Comparison of ENCODE assay signal across 18 cellular contexts in the genomic region with DNA sequence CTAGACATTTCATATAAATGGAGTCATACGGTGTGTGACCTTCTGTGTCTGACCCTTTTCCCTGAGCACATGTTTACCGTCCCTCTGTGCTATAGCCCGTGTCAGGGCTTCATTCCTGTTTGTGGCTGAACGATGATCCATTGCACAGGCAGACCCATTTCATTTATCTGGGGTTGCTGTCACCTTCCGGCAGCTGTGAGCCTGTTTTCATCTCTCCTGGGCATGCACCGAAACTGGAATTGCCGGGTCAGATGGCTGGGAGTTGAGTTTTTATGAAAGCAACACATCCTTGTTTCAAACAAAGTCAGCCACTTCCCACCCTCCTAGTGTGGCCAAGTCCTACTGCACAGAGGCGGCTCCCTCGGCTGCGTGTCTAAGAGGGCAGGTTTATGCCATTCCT. TPM values are rescaled to one million over a fixed set of nuclear protein-coding genes. Genes with fewer than 3 reads are reported as not detected.
DNase-seq lines count a peak whose midpoint lies in the region; ATAC-seq, FAIRE-seq and TF ChIP-seq lines count a peak whose summit lies in the region.
"Had no signal": no experiment of that assay in that cellular context is flagged by ENCODE, and none has a peak within 500 bp of the region (broad histone marks: within the 10 kb centered on the region; RNA-seq: fewer than 3 reads in every experiment).

No MANE protein-coding gene starts in this region.

- no peak overlapping the region for H2BK20ac ChIP-seq in H1 (ENCODE audit: low read length)

- H3K27me3 Mint-ChIP-seq in MCF 10A (ENCODE audit: insufficient read depth, unreplicated experiment), result no peaks in the 10 kb centered on the region
- H3K27me3 Mint-ChIP-seq in nephron progenitor cell (ENCODE audit: low read depth, poor library complexity), result peaks cover 6% of the 10 kb centered on the region

- H3K4me1 ChIP-seq in mammary epithelial cell (ENCODE audit: insufficient read depth, low read length) (peaks cover 53% of the 10 kb centered on the region), H1 (replicated peaks in 1 of 4; ENCODE audit: control insufficient read depth in 3 of 4, insufficient read depth in 4 of 4, low read length in 3 of 4) (peaks cover 0 to 12% (median 5%) of the 10 kb centered on the region in 4 experiments; a peak in 4 of 7 replicates)

- intact Hi-C loops in MCF 10A (cut with micrococcal nuclease), result no loop called here
- intact Hi-C loops in mammary epithelial cell (cut with micrococcal nuclease), result no loop called here

- ATAC-seq in GM19463 (IDR thresholded peaks at IDR 0.05; ENCODE audit: unreplicated experiment), result no peak
- no peak for ATAC-seq in GM19452 (IDR thresholded peaks at IDR 0.05; ENCODE audit: unreplicated experiment)
- ATAC-seq: HCT116 had no signal

- H3K4me2 ChIP-seq in mammary epithelial cell (ENCODE audit: insufficient read depth, low read depth, low read length), result no peak overlapping the region
- no peak overlapping the region for H3K4me2 ChIP-seq in H1 (ENCODE audit: insufficient read depth in 1 of 2, low read depth in 2 of 2, low read length in 2 of 2)

- TF ChIP-seq POLR2A in H1 (IDR thresholded peaks at IDR 0.05; ENCODE audit: control extremely low read depth in 1 of 2, low read depth in 2 of 2, low read length in 2 of 2) (no peak), H54 (IDR thresholded peaks at IDR 0.05; ENCODE audit: low read depth, low read length) (no peak)

- H3K4ac ChIP-seq in H1 (replicated peaks; ENCODE audit: insufficient read length, low read depth, low read length), result no peak overlapping the region

- no peak overlapping the region for H2BK120ac ChIP-seq in H1 (replicated peaks; ENCODE audit: low read depth, low read length)

- TF ChIP-seq RAD21 in H1 (IDR thresholded peaks at IDR 0.05 in 1 of 2, conservative IDR thresholded peaks at IDR 0.05 in 1 of 2; ENCODE audit: low read depth in 2 of 2, low read length in 2 of 2), result no peak

- H3K4me1 Mint-ChIP-seq in MCF 10A (ENCODE audit: insufficient read depth, unreplicated experiment) (peaks cover 28% of the 10 kb centered on the region), nephron progenitor cell (peaks cover 45% of the 10 kb centered on the region)

- no peak overlapping the region for H4K8ac ChIP-seq in H1 (ENCODE audit: extremely low read depth, insufficient read depth, low read length)

- no peak overlapping the region for H3K27ac Mint-ChIP-seq in MCF 10A (ENCODE audit: low read depth, unreplicated experiment)
- H3K27ac Mint-ChIP-seq in nephron progenitor cell, result peak overlapping the region; percentile 36

- no peaks in the 10 kb centered on the region for H3K23me2 ChIP-seq in H1 (ENCODE audit: low read depth, low read length)

- H2BK15ac ChIP-seq in H1 (ENCODE audit: low read length), result no peak overlapping the region

- H3K36me3 Mint-ChIP-seq in MCF 10A (ENCODE audit: insufficient read depth, unreplicated experiment) (peaks cover 79% of the 10 kb centered on the region), nephron progenitor cell (ENCODE audit: low read depth) (peaks cover 34% of the 10 kb centered on the region)

- H3K9me3 ChIP-seq in mammary epithelial cell (replicated peaks; ENCODE audit: insufficient read depth, low read length) (no peaks in the 10 kb centered on the region), H1 (ENCODE audit: insufficient read depth in 2 of 2, low read depth in 1 of 2, low read length in 1 of 2) (no peaks in the 10 kb centered on the region)
- H3K9me3 ChIP-seq: Caco-2, Peyer's patch had no signal

- peak overlapping the region; percentile 35; the same call in 1 of the 2 replicates for H2BK5ac ChIP-seq in H1 (ENCODE audit: low read depth, low read length)

- H3K14ac ChIP-seq in H1 (ENCODE audit: insufficient read length), result no peak overlapping the region

- TF ChIP-seq CTCF in MCF 10A (IDR thresholded peaks at IDR 0.05; ENCODE audit: unreplicated experiment), result no peak
- no peak for TF ChIP-seq CTCF in mammary epithelial cell (conservative IDR thresholded peaks at IDR 0.05 in 1 of 2, IDR thresholded peaks at IDR 0.05 in 1 of 2; ENCODE audit: extremely low read depth in 1 of 2, insufficient read depth in 1 of 2, low read depth in 1 of 2, low read length in 2 of 2)
- TF ChIP-seq CTCF in H1 (IDR thresholded peaks at IDR 0.05; ENCODE audit: control extremely low read depth in 1 of 3, insufficient read depth in 1 of 3, low read depth in 1 of 3, low read length in 3 of 3), result no peak
- no peak for TF ChIP-seq CTCF in nephron progenitor cell (IDR thresholded peaks at IDR 0.05)

- no peaks in the 10 kb centered on the region for H3K27me3 ChIP-seq in mammary epithelial cell (ENCODE audit: insufficient read depth, low read length)
- no peaks in the 10 kb centered on the region for H3K27me3 ChIP-seq in H1 (replicated peaks in 1 of 4; ENCODE audit: control insufficient read depth in 3 of 4, extremely low read depth in 1 of 4, insufficient read depth in 3 of 4, low read length in 3 of 4)
- H3K27me3 ChIP-seq: Peyer's patch had no signal

- in situ Hi-C loops in mammary epithelial cell (cut with MboI; ENCODE audit: low sequenced_read_pairs in 2 of 2), result no loop called here

- H3K23ac ChIP-seq in H1 (ENCODE audit: insufficient read length), result no peak overlapping the region

- H3K56ac ChIP-seq in H1 (replicated peaks; ENCODE audit: insufficient read length, low read depth, low read length), result no peak overlapping the region

- dilution Hi-C loops in mammary epithelial cell (cut with HindIII; ENCODE audit: low sequenced_read_pairs), result loop anchor here (5.0 kb wide), 1 partner anchor 38 kb away; no protein-coding TSS in a partner anchor

- no peaks in the 10 kb centered on the region; the same call in 1 of the 2 replicates for H3K79me1 ChIP-seq in H1 (ENCODE audit: low read depth, low read length)

- H2BK12ac ChIP-seq in H1 (ENCODE audit: low read depth, low read length), result no peak overlapping the region

- no peak overlapping the region for H3K18ac ChIP-seq in H1 (ENCODE audit: extremely low read depth, low read length)

- no TSS peak for BruUV-seq in MCF 10A (replicated peaks; lab: Mats Ljungman, UMichigan)
- no TSS peak for BruUV-seq in mammary epithelial cell (replicated peaks; lab: Mats Ljungman, UMichigan)

- FAIRE-seq in H1 (lab: Jason Lieb, UNC) (no peak), H54 (lab: Jason Lieb, UNC) (no peak)
- FAIRE-seq: A204.1 had no signal

- H3K9ac ChIP-seq in mammary epithelial cell (ENCODE audit: insufficient read depth, low read length) (no peak overlapping the region), H1 (replicated peaks in 1 of 4; ENCODE audit: extremely low read depth in 1 of 4, low read depth in 3 of 4, low read length in 3 of 4) (no peak overlapping the region)

- DNase-seq in MCF 10A (ENCODE audit: unreplicated experiment) (no peak), mammary epithelial cell (no peak), H1 (ENCODE audit: low read depth in 1 of 2, low spot score in 2 of 2) (no peak), nephron progenitor cell (no peak), DMS53 treated with DMSO at 0.1 percent for 48 hours (lab: John Stamatoyannopoulos, UW; ENCODE audit: unreplicated experiment) (no peak), H54 (ENCODE audit: insufficient read length, low spot score) (no peak)
- DNase-seq: Caco-2, IMR-90, MV-4-11, NCI-H1417 treated with DMSO at 0.1 percent for 48 hours, NCI-H2081 treated with DMSO at 0.1 percent for 48 hours, NCI-H82, Peyer's patch, SHP77 treated with DMSO at 0.1 percent for 48 hours had no signal

- CTCF ChIA-PET in MCF 10A (lab: Yijun Ruan, JAX) (no interaction called here), mammary epithelial cell (lab: Charles Lee; ENCODE audit: low non-redundant PET) (no interaction called here), H1 (lab: Charles Lee; ENCODE audit: partially characterized antibody) (interaction anchor here (1.0 to 5.0 kb wide), 5 partner anchors 9 to 41 kb away, joined by 3 to 21 read pairs (median 4); no protein-coding TSS in a partner anchor)

- peaks cover 11% of the 10 kb centered on the region for H3K36me3 ChIP-seq in mammary epithelial cell (ENCODE audit: insufficient read depth, low read length)
- H3K36me3 ChIP-seq in H1 (ENCODE audit: control insufficient read depth in 2 of 4, insufficient read depth in 4 of 4, low read length in 3 of 4), result no peaks in the 10 kb centered on the region
- H3K36me3 ChIP-seq: Peyer's patch had no signal

- H4K5ac ChIP-seq in H1 (ENCODE audit: insufficient read length, low read depth, low read length), result no peak overlapping the region

- H4K91ac ChIP-seq in H1 (replicated peaks; ENCODE audit: insufficient read length, low read length), result no peak overlapping the region

- no peaks in the 10 kb centered on the region for H3K9me3 Mint-ChIP-seq in MCF 10A (ENCODE audit: unreplicated experiment)
- H3K9me3 Mint-ChIP-seq in nephron progenitor cell, result no peaks in the 10 kb centered on the region

- POLR2A ChIA-PET in MCF 10A (lab: Yijun Ruan, JAX) (interaction anchor here (0.6 to 1.1 kb wide), 2 partner anchors 16 to 20 kb away, joined by 3 read pairs; no protein-coding TSS in a partner anchor), H1 (lab: Charles Lee; ENCODE audit: partially characterized antibody) (no interaction called here)

- peaks cover 77% of the 10 kb centered on the region for H3K79me2 ChIP-seq in mammary epithelial cell (ENCODE audit: insufficient read depth, low read length)
- H3K79me2 ChIP-seq in H1 (ENCODE audit: control insufficient read depth in 1 of 2, insufficient read depth in 2 of 2, low read length in 2 of 2), result no peaks in the 10 kb centered on the region

- H2AFZ ChIP-seq in mammary epithelial cell (ENCODE audit: low read depth, low read length) (no peak overlapping the region), H1 (ENCODE audit: low read length) (no peak overlapping the region)

- no peak for TF ChIP-seq EP300 in H1 (IDR thresholded peaks at IDR 0.05; ENCODE audit: borderline replicate concordance in 1 of 2, low read depth in 2 of 2, low read length in 2 of 2)

- H3K4me3 ChIP-seq in mammary epithelial cell (replicated peaks in 1 of 3; ENCODE audit: insufficient read depth in 1 of 3, low read depth in 2 of 3, low read length in 3 of 3) (no peak overlapping the region), H1 (ENCODE audit: extremely low read depth in 1 of 4, insufficient read depth in 2 of 4, low read depth in 3 of 4, low read length in 4 of 4) (no peak overlapping the region)
- H3K4me3 ChIP-seq: Peyer's patch had no signal

- H3K4me3 Mint-ChIP-seq in MCF 10A (ENCODE audit: unreplicated experiment) (peak overlapping the region; percentile 39), nephron progenitor cell (no peak overlapping the region)

- H3K27ac ChIP-seq in mammary epithelial cell (ENCODE audit: insufficient read depth, low read depth, low read length), result no peak overlapping the region
- H3K27ac ChIP-seq in H1 (ENCODE audit: low read depth, low read length), result no peak overlapping the region
- H3K27ac ChIP-seq: Peyer's patch had no signal

- no peaks in the 10 kb centered on the region for H4K20me1 ChIP-seq in mammary epithelial cell (ENCODE audit: insufficient read depth, low read length)
- H4K20me1 ChIP-seq in H1 (replicated peaks in 1 of 2; ENCODE audit: control insufficient read depth in 1 of 2, insufficient read depth in 2 of 2, low read length in 2 of 2), result peaks cover 0 to 7% of the 10 kb centered on the region in 2 experiments

- no peak overlapping the region for H2AK5ac ChIP-seq in H1 (ENCODE audit: low read depth, low read length)

- 94% methylated on average over 10 of the region's 10 CpGs for WGBS in mammary epithelial cell (ENCODE audit: low coverage, missing lambda C conversion rate)
- WGBS in H1 (ENCODE audit: extremely low coverage in 1 of 2, insufficient coverage in 1 of 2, insufficient read length in 1 of 2, insufficient replicate concordance in 2 of 2, low coverage in 1 of 2, low lambda C conversion rate in 2 of 2, missing lambda C conversion rate in 1 of 2), 2 experiments, result 89% methylated on average over 10 of the region's 10 CpGs; no CpG with 5 or more reads in 1 of the 2 experiments

RNA-seq across cellular contexts. Expression of a gene that starts 25.5 kb away (rescaled TPM):
- 46.4 and 67.0 TPM in 2 replicates for total RNA-seq in MCF 10A (2022)
- total RNA-seq in mammary epithelial cell, result 100 to 1,000 TPM in 1 of 2 donors, 10 to 100 TPM in 1; 30.8 to 114 TPM
- 40.7 TPM for polyA plus RNA-seq in mammary epithelial cell
- 24.5 TPM for polyA minus RNA-seq in mammary epithelial cell
- 18.4 and 22.8 TPM in 2 replicates for total RNA-seq in H1 (2021; fragmentation: NEBNext Ultra II Directional; extraction: Animal tissue kit (Norgen Biotek cat#: 25700))
- 10.0 and 19.8 TPM in 2 replicates for polyA plus RNA-seq in H1 (2011; rRNA removed)
- polyA plus RNA-seq in H1 (2011; cell fraction: cytosol; rRNA removed), result 8.2 TPM
- polyA plus RNA-seq in H1 (2011; cell fraction: nucleus; rRNA removed), result 25.9 TPM
- 12.1 to 15.1 TPM (median 14.9 TPM) in 4 replicates for polyA plus RNA-seq in H1 (2012, experiment 1 of 2)
- polyA plus RNA-seq in H1 (2012, experiment 2 of 2), result 15.4 TPM
- polyA plus RNA-seq in H1 (2013, experiment 1 of 2), result 12.5 TPM
- 11.0 TPM for polyA plus RNA-seq in H1 (2013, experiment 2 of 2)
- 9.6 and 11.6 TPM in 2 replicates for polyA minus RNA-seq in H1 (2011; rRNA and poly(A)+ RNA removed)
- polyA minus RNA-seq in H1 (2011; cell fraction: cytosol; rRNA and poly(A)+ RNA removed), result 15.8 TPM
- polyA minus RNA-seq in H1 (2011; cell fraction: nucleus; rRNA and poly(A)+ RNA removed), result 25.5 TPM
